In the genomic region with DNA sequence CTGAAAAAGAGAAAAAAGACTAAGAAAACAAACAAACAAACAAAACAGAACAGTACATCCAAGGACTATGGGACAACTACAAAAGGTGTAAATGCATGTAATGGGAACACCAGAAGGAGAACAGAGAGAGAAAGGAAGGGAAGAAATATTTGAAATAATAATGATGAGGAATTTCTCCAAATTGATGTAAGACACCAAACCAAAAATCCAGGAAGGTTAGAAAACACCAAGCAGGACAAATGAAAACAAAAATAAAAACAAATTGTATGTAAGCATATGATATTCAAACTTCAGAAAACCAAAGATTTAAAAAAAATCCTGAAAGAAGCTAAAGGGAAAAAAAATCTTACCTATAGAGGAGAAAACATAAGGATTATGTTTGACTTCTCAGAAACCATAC, we compare ENCODE assay signal across 28 cellular contexts.
"Had no signal": no experiment of that assay in that cellular context is flagged by ENCODE, and none has a peak within 500 bp of the region (broad histone marks: within the 10 kb centered on the region; RNA-seq: fewer than 3 reads in every experiment).

No MANE protein-coding gene starts in this region.

- H3K9me3 Mint-ChIP-seq: stimulated activated naive CD8-positive, alpha-beta T cell treated with anti-CD3 and anti-CD28 coated beads, Interleukin-15, amount 100 ng/mL, for 72 hours; stimulated activated naive CD8-positive, alpha-beta T cell treated with anti-CD3 and anti-CD28 coated beads, Interleukin-15, Interleukin-2, amounts not matched to agents 100 ng/mL and 50 ng/mL, for 24 hours had no signal

- H3K27ac ChIP-seq: stomach, suprapubic skin, testis, thoracic aorta, thyroid gland, tibial artery, tibial nerve, transverse colon, upper lobe of left lung, upper lobe of right lung, uterus, vagina had no signal

- H3K4me3 Mint-ChIP-seq: stimulated activated effector memory CD8-positive, alpha-beta T cell treated with anti-CD3 and anti-CD28 coated beads, Interleukin-12 subunit alpha, Interleukin-12 subunit beta, amount 100 ng/mL, for 72 hours; stimulated activated memory B cell treated with anti-CD40 and anti-IgM and Interleukin-4, amounts not matched to agents 10 μg/mL and 1 μg/mL and 100 μg/mL, for 72 hours; stimulated activated naive B cell treated with anti-CD40 and anti-IgM and Interleukin-4, amounts not matched to agents 10 μg/mL and 1 μg/mL and 100 μg/mL, for 72 hours; stimulated activated naive CD8-positive, alpha-beta T cell treated with anti-CD3 and anti-CD28 coated beads, Interleukin-15, amount 100 ng/mL, for 72 hours; stimulated activated naive CD8-positive, alpha-beta T cell treated with anti-CD3 and anti-CD28 coated beads, Interleukin-15, Interleukin-2, amounts not matched to agents 100 ng/mL and 50 ng/mL, for 24 hours; type B pancreatic cell had no signal

- H3K36me3 Mint-ChIP-seq: stimulated activated effector memory CD8-positive, alpha-beta T cell treated with anti-CD3 and anti-CD28 coated beads, Interleukin-12 subunit alpha, Interleukin-12 subunit beta, amount 100 ng/mL, for 72 hours; stimulated activated memory B cell treated with anti-CD40 and anti-IgM and Interleukin-4, amounts not matched to agents 10 μg/mL and 1 μg/mL and 100 μg/mL, for 72 hours; stimulated activated naive B cell treated with anti-CD40 and anti-IgM and Interleukin-4, amounts not matched to agents 10 μg/mL and 1 μg/mL and 100 μg/mL, for 72 hours had no signal

- DNase-seq: stimulated activated CD4-positive, alpha-beta T cell treated with anti-CD3 and anti-CD28 coated beads, Interleukin-2, amount 100 ng/mL, for 48 hours; stimulated activated CD4-positive, alpha-beta T cell treated with anti-CD3 and anti-CD28 coated beads, Interleukin-4, amount 100 ng/mL, for 1 hour; stimulated activated CD4-positive, alpha-beta T cell treated with anti-CD3 and anti-CD28 coated beads, Interleukin-4, amount 100 ng/mL, for 24 hours; stimulated activated CD4-positive, alpha-beta T cell treated with anti-CD3 and anti-CD28 coated beads, Interleukin-4, amount 100 ng/mL, for 4 hours; stimulated activated CD8-positive, alpha-beta memory T cell treated with anti-CD3 and anti-CD28 coated beads, Interleukin-4, amount 100 ng/mL, for 48 hours; stimulated activated naive B cell treated with anti-CD40 and anti-IgM and Interleukin-4, amounts not matched to agents 10 μg/mL and 1 μg/mL and 100 μg/mL, for 72 hours; stimulated activated naive CD4-positive, alpha-beta T cell; stimulated activated naive CD4-positive, alpha-beta T cell treated with Interleukin-2 at 50 U/mL for 16 hours; stimulated activated naive CD8-positive, alpha-beta T cell treated with anti-CD3 and anti-CD28 coated beads, Interleukin-15, amount 100 ng/mL, for 72 hours; stimulated activated naive CD8-positive, alpha-beta T cell treated with anti-CD3 and anti-CD28 coated beads, Interleukin-15, Interleukin-2, amounts not matched to agents 100 U/mL and 50 U/mL, for 24 hours; stomach; testis; thyroid gland; tibial artery; transverse colon; trophoblast cell; upper lobe of left lung; upper lobe of right lung; uterus had no signal

- ATAC-seq: stimulated activated effector memory CD8-positive, alpha-beta T cell treated with anti-CD3 and anti-CD28 coated beads, Interleukin-12 subunit alpha, Interleukin-12 subunit beta, amount 100 ng/mL, for 72 hours; stimulated activated memory B cell treated with anti-CD40 and anti-IgM and Interleukin-4, amounts not matched to agents 10 μg/mL and 1 μg/mL and 100 μg/mL, for 72 hours; stimulated activated naive B cell treated with anti-CD40 and anti-IgM and Interleukin-4, amounts not matched to agents 10 μg/mL and 1 μg/mL and 100 μg/mL, for 72 hours; stimulated activated naive CD8-positive, alpha-beta T cell treated with anti-CD3 and anti-CD28 coated beads, Interleukin-15, amount 100 ng/mL, for 72 hours; stimulated activated naive CD8-positive, alpha-beta T cell treated with anti-CD3 and anti-CD28 coated beads, Interleukin-15, Interleukin-2, amounts not matched to agents 100 U/mL and 50 U/mL, for 24 hours; upper lobe of right lung had no signal

- FAIRE-seq: urothelium cell line had no signal

- H3K4me3 ChIP-seq: stomach, suprapubic skin, testis, thoracic aorta, thyroid gland, tibial artery, tibial nerve, transverse colon, upper lobe of left lung, upper lobe of right lung, uterus, vagina had no signal

- H3K9me3 ChIP-seq: stomach, suprapubic skin, testis, thoracic aorta, thyroid gland, tibial artery, transverse colon, upper lobe of left lung, upper lobe of right lung, uterus, vagina had no signal

- H3K27me3 Mint-ChIP-seq: stimulated activated naive B cell treated with anti-CD40 and anti-IgM and Interleukin-4, amounts not matched to agents 10 μg/mL and 1 μg/mL and 100 μg/mL, for 72 hours had no signal

- H3K4me1 Mint-ChIP-seq: stimulated activated effector memory CD8-positive, alpha-beta T cell treated with anti-CD3 and anti-CD28 coated beads, Interleukin-12 subunit alpha, Interleukin-12 subunit beta, amount 100 ng/mL, for 72 hours; stimulated activated memory B cell treated with anti-CD40 and anti-IgM and Interleukin-4, amounts not matched to agents 10 μg/mL and 1 μg/mL and 100 μg/mL, for 72 hours; stimulated activated naive B cell treated with anti-CD40 and anti-IgM and Interleukin-4, amounts not matched to agents 10 μg/mL and 1 μg/mL and 100 μg/mL, for 72 hours; stimulated activated naive CD8-positive, alpha-beta T cell treated with anti-CD3 and anti-CD28 coated beads, Interleukin-15, amount 100 ng/mL, for 72 hours had no signal

- H3K4me1 ChIP-seq: stomach, suprapubic skin, testis, thyroid gland, tibial artery, tibial nerve, transverse colon, upper lobe of left lung, upper lobe of right lung, uterus, vagina had no signal

- H3K36me3 ChIP-seq: stomach, suprapubic skin, thoracic aorta, thyroid gland, tibial artery, tibial nerve, transverse colon, upper lobe of left lung, upper lobe of right lung, uterus, vagina had no signal

- H3K27ac Mint-ChIP-seq: stimulated activated effector memory CD8-positive, alpha-beta T cell treated with anti-CD3 and anti-CD28 coated beads, Interleukin-12 subunit alpha, Interleukin-12 subunit beta, amount 100 ng/mL, for 72 hours; stimulated activated memory B cell treated with anti-CD40 and anti-IgM and Interleukin-4, amounts not matched to agents 10 μg/mL and 1 μg/mL and 100 μg/mL, for 72 hours; stimulated activated naive B cell treated with anti-CD40 and anti-IgM and Interleukin-4, amounts not matched to agents 10 μg/mL and 1 μg/mL and 100 μg/mL, for 72 hours; stimulated activated naive CD8-positive, alpha-beta T cell treated with anti-CD3 and anti-CD28 coated beads, Interleukin-15, amount 100 ng/mL, for 72 hours; stimulated activated naive CD8-positive, alpha-beta T cell treated with anti-CD3 and anti-CD28 coated beads, Interleukin-15, Interleukin-2, amounts not matched to agents 100 ng/mL and 50 ng/mL, for 24 hours; type B pancreatic cell had no signal
